Comparison of ENCODE assay signal across 1 cellular context in the genomic region with DNA sequence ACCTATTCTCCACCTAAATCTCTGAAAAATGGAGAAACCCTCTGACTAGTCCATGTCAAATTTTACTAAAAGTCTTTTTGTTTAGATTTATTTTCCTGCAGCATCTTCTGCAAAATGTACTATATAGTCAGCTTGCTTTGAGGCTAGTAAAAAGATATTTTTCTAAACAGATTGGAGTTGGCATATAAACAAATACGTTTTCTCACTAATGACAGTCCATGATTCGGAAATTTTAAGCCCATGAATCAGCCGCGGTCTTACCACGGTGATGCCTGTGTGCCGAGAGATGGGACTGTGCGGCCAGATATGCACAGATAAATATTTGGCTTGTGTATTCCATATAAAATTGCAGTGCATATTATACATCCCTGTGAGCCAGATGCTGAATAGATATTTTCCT.
TF ChIP-seq lines count a peak whose summit lies in the region.

No MANE protein-coding gene starts in this region.

TF ChIP-seq in endothelial cell of umbilical vein, 7 proteins besides CTCF, POLR2A, EP300 and RAD21:
- TF ChIP-seq FOS (IDR thresholded peaks at IDR 0.05; ENCODE audit: borderline replicate concordance, insufficient read depth, low read length) (peak; percentile 47), GATA2 (IDR thresholded peaks at IDR 0.05; ENCODE audit: insufficient read depth, insufficient read length, low read depth, low read length) (peak; percentile 47), JUN (IDR thresholded peaks at IDR 0.05; ENCODE audit: borderline replicate concordance, insufficient read depth, insufficient read length, low read depth) (no peak)
